9 cellular contexts compared by ENCODE assay signal in genomic region chr5:55991768-55992486, GRCh38. TPM values are rescaled to one million over a fixed set of nuclear protein-coding genes. Genes with fewer than 3 reads are reported as not detected.
A peak's percentile ranks its signal among the peaks of the same experiment; 100 is the strongest.
DNase-seq lines count a peak whose midpoint lies in the region; ATAC-seq and TF ChIP-seq lines count a peak whose summit lies in the region.
"Had no signal": no experiment of that assay in that cellular context is flagged by ENCODE, and none has a peak within 500 bp of the region (broad histone marks: within the 10 kb centered on the region; RNA-seq: fewer than 3 reads in every experiment).

No MANE protein-coding gene starts in this region.

- H3K4me3 ChIP-seq in liver (ENCODE audit: low read depth in 1 of 3, low read length in 3 of 3) (peak overlapping the region; percentile 67 to 91 (median 75)), transverse colon (peak overlapping the region in 3 of 4 donors; percentile 85 to 96 (median 89))

- TF ChIP-seq EP300 in transverse colon (IDR thresholded peaks at IDR 0.05; ENCODE audit: low read depth): no peak

- peak overlapping the region; percentile 25 for H3K27ac Mint-ChIP-seq in activated naive CD4-positive, alpha-beta T cell treated with anti-CD3 and anti-CD28 coated beads, Interleukin-2, amount 10 ng/mL, durations not matched to agents 7 days and 5 days
- peak overlapping the region; percentile 16 for H3K27ac Mint-ChIP-seq in activated naive CD8-positive, alpha-beta T cell treated with anti-CD3 and anti-CD28 coated beads, Interleukin-2, amount 50 U/mL, for 24 hours

- intact Hi-C loops in transverse colon (cut with DNase I; ENCODE audit: low total_unique reads): no loop called here

- TF ChIP-seq RAD21 in liver (IDR thresholded peaks at IDR 0.05): peak in 1 of 2 donors; percentile 15

- H3K9me3 ChIP-seq in liver (ENCODE audit: control insufficient read depth in 4 of 4, low read length in 3 of 4): no peaks in the 10 kb centered on the region
- H3K9me3 ChIP-seq in transverse colon: no peaks in the 10 kb centered on the region

- peaks cover 3% of the 10 kb centered on the region for H3K9me3 Mint-ChIP-seq in activated naive CD4-positive, alpha-beta T cell treated with anti-CD3 and anti-CD28 coated beads, Interleukin-2, amount 10 ng/mL, durations not matched to agents 7 days and 5 days
- H3K9me3 Mint-ChIP-seq in activated naive CD8-positive, alpha-beta T cell treated with anti-CD3 and anti-CD28 coated beads, Interleukin-2, amount 50 U/mL, for 24 hours: peaks cover 5% of the 10 kb centered on the region

- peaks cover 67% of the 10 kb centered on the region for H3K4me1 Mint-ChIP-seq in activated naive CD4-positive, alpha-beta T cell treated with anti-CD3 and anti-CD28 coated beads, Interleukin-2, amount 10 ng/mL, durations not matched to agents 7 days and 5 days
- H3K4me1 Mint-ChIP-seq in activated naive CD8-positive, alpha-beta T cell treated with anti-CD3 and anti-CD28 coated beads, Interleukin-2, amount 50 U/mL, for 24 hours: peaks cover 76% of the 10 kb centered on the region

- WGBS in liver: 26% methylated on average over 5 of the region's 5 CpGs
- 58 to 76% methylated on average over 5 of the region's 5 CpGs for WGBS in transverse colon (ENCODE audit: low coverage in 1 of 2), 2 donors

- peaks cover 0 to 4% (median 0%) of the 10 kb centered on the region in 4 donors for H3K36me3 ChIP-seq in liver (ENCODE audit: control insufficient read depth in 4 of 4, insufficient read depth in 3 of 4, low read depth in 1 of 4, low read length in 3 of 4)
- H3K36me3 ChIP-seq in transverse colon: no peaks in the 10 kb centered on the region

- H3K27me3 Mint-ChIP-seq in activated naive CD4-positive, alpha-beta T cell treated with anti-CD3 and anti-CD28 coated beads, Interleukin-2, amount 10 ng/mL, durations not matched to agents 7 days and 5 days: no peaks in the 10 kb centered on the region
- no peaks in the 10 kb centered on the region for H3K27me3 Mint-ChIP-seq in activated naive CD8-positive, alpha-beta T cell treated with anti-CD3 and anti-CD28 coated beads, Interleukin-2, amount 50 U/mL, for 24 hours

- in situ Hi-C loops in transverse colon (cut with MboI; ENCODE audit: low pct_ligation_motif_present in 1 of 4, low pct_unique_long_range_greater_than_20kb in 1 of 4, low sequenced_read_pairs in 3 of 4): loop anchor here in 1 of 4 donors (25.0 kb wide), 1 partner anchor 870 kb away; no protein-coding TSS in a partner anchor

- ATAC-seq in activated naive CD8-positive, alpha-beta T cell treated with anti-CD3 and anti-CD28 coated beads, Interleukin-2, amount 50 U/mL, for 24 hours: peak; percentile 6
- ATAC-seq in GM19467 (IDR thresholded peaks at IDR 0.05; ENCODE audit: unreplicated experiment) (no peak), left lobe of liver (no peak)

- no peak for TF ChIP-seq POLR2A in transverse colon (IDR thresholded peaks at IDR 0.05)

- H3K36me3 Mint-ChIP-seq in activated naive CD4-positive, alpha-beta T cell treated with anti-CD3 and anti-CD28 coated beads, Interleukin-2, amount 10 ng/mL, durations not matched to agents 7 days and 5 days: peaks cover 57% of the 10 kb centered on the region
- H3K36me3 Mint-ChIP-seq in activated naive CD8-positive, alpha-beta T cell treated with anti-CD3 and anti-CD28 coated beads, Interleukin-2, amount 50 U/mL, for 24 hours (ENCODE audit: low read depth): peaks cover 48% of the 10 kb centered on the region

- H3K4me3 Mint-ChIP-seq in activated naive CD4-positive, alpha-beta T cell treated with anti-CD3 and anti-CD28 coated beads, Interleukin-2, amount 10 ng/mL, durations not matched to agents 7 days and 5 days: peak overlapping the region; percentile 90
- H3K4me3 Mint-ChIP-seq in activated naive CD8-positive, alpha-beta T cell treated with anti-CD3 and anti-CD28 coated beads, Interleukin-2, amount 50 U/mL, for 24 hours: peak overlapping the region; percentile 99

- no peak for DNase-seq in activated naive CD4-positive, alpha-beta T cell treated with anti-CD3 and anti-CD28 coated beads, Interleukin-2, amount 10 ng/mL, durations not matched to agents 7 days and 5 days
- DNase-seq in activated naive CD4-positive, alpha-beta T cell (lab: John Stamatoyannopoulos, UW): no peak
- no peak for DNase-seq in activated naive CD8-positive, alpha-beta T cell treated with anti-CD3 and anti-CD28 coated beads, Interleukin-2, amount 50 U/mL, for 24 hours
- DNase-seq in transverse colon: no peak
- DNase-seq in left lobe of liver (ENCODE audit: low spot score): no peak
- DNase-seq in NCI-H69 (lab: John Stamatoyannopoulos, UW): no peak
- DNase-seq: GOT3 had no signal

- peaks cover 9 to 57% (median 18%) of the 10 kb centered on the region in 4 donors for H3K4me1 ChIP-seq in liver (ENCODE audit: control insufficient read depth in 4 of 4, insufficient read depth in 4 of 4, low read length in 3 of 4)
- H3K4me1 ChIP-seq in transverse colon: peaks cover 5 to 63% (median 40%) of the 10 kb centered on the region in 4 donors

- no peak for TF ChIP-seq CTCF in liver (IDR thresholded peaks at IDR 0.05; ENCODE audit: low read depth, low read length, missing input control)
- no peak for TF ChIP-seq CTCF in transverse colon (IDR thresholded peaks at IDR 0.05)

- peak overlapping the region; percentile 98 to 99 for H3K27ac ChIP-seq in liver (ENCODE audit: low read depth in 1 of 2, low read length in 2 of 2)
- H3K27ac ChIP-seq in transverse colon: peak overlapping the region; percentile 98 to 100 (median 98)

- H3K9ac ChIP-seq in liver (ENCODE audit: low read depth in 1 of 2, low read length in 2 of 2): peak overlapping the region; percentile 72 to 99

- H3K27me3 ChIP-seq in liver (ENCODE audit: control insufficient read depth in 4 of 4, insufficient read depth in 4 of 4, low read length in 3 of 4) (no peaks in the 10 kb centered on the region), transverse colon (no peaks in the 10 kb centered on the region)

- CTCF ChIA-PET in activated naive CD4-positive, alpha-beta T cell treated with anti-CD3 and anti-CD28 coated beads, Interleukin-2, amount 10 ng/mL, durations not matched to agents 7 days and 5 days (lab: Charles Lee): interaction anchor here (0.8 to 1.5 kb wide), 6 partner anchors 12 to 277 kb away, joined by 3 to 5 read pairs (median 4); no protein-coding TSS in a partner anchor

TF ChIP-seq in liver, 16 proteins besides CTCF, POLR2A, EP300 and RAD21:
- TF ChIP-seq HNF4A (conservative IDR thresholded peaks at IDR 0.05) (peak in 1 of 2 donors; percentile 15), HNF4G (IDR thresholded peaks at IDR 0.05) (no peak)
TF ChIP-seq in liver: peak in this region for 1.

RNA-seq across cellular contexts. Expression of gene IL6ST, which starts 2.8 kb away (rescaled TPM):
- total RNA-seq in liver (100 to 1,000 TPM; 135 to 438 TPM), transverse colon (100 to 1,000 TPM in 3 of 4 donors, 10 to 100 TPM in 1; 51.3 to 179 (median 136) TPM), left lobe of liver (154 TPM)
- 10 to 100 TPM; 51.3 to 82.4 TPM for polyA plus RNA-seq in liver
